Comparison of ENCODE assay signal across 8 cellular contexts in genomic region chr22:36467946-36468345, GRCh38. TPM values are rescaled to one million over a fixed set of nuclear protein-coding genes. Genes with fewer than 3 reads are reported as not detected.
DNase-seq lines count a peak whose midpoint lies in the region; ATAC-seq, FAIRE-seq and TF ChIP-seq lines count a peak whose summit lies in the region.

No MANE protein-coding gene starts in this region.

- H3K56ac ChIP-seq in H1 (replicated peaks; ENCODE audit: insufficient read length, low read depth, low read length) = no peak overlapping the region

- H3K4me1 ChIP-seq in RWPE2 (ENCODE audit: insufficient read depth, poor library complexity, severe bottlenecking) = peaks cover 72% of the 10 kb centered on the region
- H3K4me1 ChIP-seq in H1 (replicated peaks in 1 of 4; ENCODE audit: control insufficient read depth in 3 of 4, insufficient read depth in 4 of 4, low read length in 3 of 4) = peaks cover 0 to 2% (median 0%) of the 10 kb centered on the region in 4 experiments; a peak in 2 of 7 replicates
- peaks cover 66 to 77% (median 69%) of the 10 kb centered on the region in 3 donors for H3K4me1 ChIP-seq in skeletal muscle tissue (ENCODE audit: control insufficient read depth in 3 of 3, insufficient read depth in 3 of 3, low read length in 3 of 3)
- peaks cover 8% of the 10 kb centered on the region for H3K4me1 ChIP-seq in effector memory CD4-positive, alpha-beta T cell (ENCODE audit: control insufficient read depth, insufficient read depth, low read length, poor library complexity, severe bottlenecking)

- H3K23me2 ChIP-seq in H1 (ENCODE audit: low read depth, low read length) = no peaks in the 10 kb centered on the region

- no peak overlapping the region for H2BK20ac ChIP-seq in H1 (ENCODE audit: low read length)

- 87% methylated on average over 7 of the region's 7 CpGs; no CpG with 5 or more reads in 1 of the 2 experiments for WGBS in H1 (ENCODE audit: extremely low coverage in 1 of 2, insufficient coverage in 1 of 2, insufficient read length in 1 of 2, insufficient replicate concordance in 2 of 2, low coverage in 1 of 2, low lambda C conversion rate in 2 of 2, missing lambda C conversion rate in 1 of 2), 2 experiments

- no peak overlapping the region for H4K5ac ChIP-seq in H1 (ENCODE audit: insufficient read length, low read depth, low read length)

- H3K36me3 ChIP-seq in RWPE2 (ENCODE audit: low read depth) = peaks cover 15% of the 10 kb centered on the region
- H3K36me3 ChIP-seq in H1 (ENCODE audit: control insufficient read depth in 2 of 4, insufficient read depth in 4 of 4, low read length in 3 of 4) = 0 out of 8 replicates have a peak, but pooled peaks cover 0 to 3% (median 0%) of the 10 kb centered on the region in 4 experiments
- H3K36me3 ChIP-seq in skeletal muscle tissue (ENCODE audit: control insufficient read depth in 3 of 3, insufficient read depth in 3 of 3, low read length in 3 of 3) = peaks cover 18 to 22% (median 19%) of the 10 kb centered on the region in 3 donors
- H3K36me3 ChIP-seq in effector memory CD4-positive, alpha-beta T cell (ENCODE audit: control insufficient read depth, insufficient read depth, low read length) = peaks cover 22% of the 10 kb centered on the region

- H3K9ac ChIP-seq in H1 (replicated peaks in 1 of 4; ENCODE audit: extremely low read depth in 1 of 4, low read depth in 3 of 4, low read length in 3 of 4) (no peak overlapping the region), skeletal muscle tissue (ENCODE audit: low read depth in 1 of 3, low read length in 3 of 3) (peak overlapping the region; percentile 57 to 70 (median 66))

- H2AK5ac ChIP-seq in H1 (ENCODE audit: low read depth, low read length) = 0 out of 2 replicates have a peak overlapping the region, but pooled peaks have one; percentile 39

- H3K4ac ChIP-seq in H1 (replicated peaks; ENCODE audit: insufficient read length, low read depth, low read length) = no peak overlapping the region

- no peak for TF ChIP-seq EP300 in H1 (IDR thresholded peaks at IDR 0.05; ENCODE audit: borderline replicate concordance in 1 of 2, low read depth in 2 of 2, low read length in 2 of 2)

- H3K23ac ChIP-seq in H1 (ENCODE audit: insufficient read length) = no peak overlapping the region

- no peak overlapping the region for H2AFZ ChIP-seq in H1 (ENCODE audit: low read length)

- CTCF ChIA-PET in H1 (lab: Charles Lee; ENCODE audit: partially characterized antibody) = interaction anchor here (1.1 to 6.8 kb wide), 7 partner anchors 9 to 202 kb away, joined by 3 to 78 read pairs (median 5); no protein-coding TSS in a partner anchor

- H3K79me1 ChIP-seq in H1 (ENCODE audit: low read depth, low read length) = no peaks in the 10 kb centered on the region; the same call in 1 of the 2 replicates

- ATAC-seq in RWPE2 (ENCODE audit: low read depth) = peak; percentile 58
- no peak for ATAC-seq in left colon

- no peak overlapping the region for H4K8ac ChIP-seq in H1 (ENCODE audit: extremely low read depth, insufficient read depth, low read length)

- H3K27me3 ChIP-seq in RWPE2 (ENCODE audit: insufficient read depth, poor library complexity, severe bottlenecking) = no peaks in the 10 kb centered on the region
- H3K27me3 ChIP-seq in H1 (replicated peaks in 1 of 4; ENCODE audit: control insufficient read depth in 3 of 4, extremely low read depth in 1 of 4, insufficient read depth in 3 of 4, low read length in 3 of 4) = no peaks in the 10 kb centered on the region
- no peaks in the 10 kb centered on the region for H3K27me3 ChIP-seq in skeletal muscle tissue (ENCODE audit: control insufficient read depth in 3 of 3, insufficient read depth in 3 of 3, low read length in 3 of 3)
- no peaks in the 10 kb centered on the region for H3K27me3 ChIP-seq in effector memory CD4-positive, alpha-beta T cell (replicated peaks; ENCODE audit: control insufficient read depth, insufficient read depth, low read length, poor library complexity, severe bottlenecking)

- intact Hi-C loops in left colon (cut with DNase I, micrococcal nuclease) = loop anchor here in 1 of 2 donors (10.0 kb wide), 1 partner anchor 83 kb away; the partner anchor contains the start of gene MYH9

- peak overlapping the region; percentile 91 for H3K27ac ChIP-seq in RWPE2 (ENCODE audit: poor library complexity, severe bottlenecking)
- no peak overlapping the region for H3K27ac ChIP-seq in H1 (ENCODE audit: low read depth, low read length)
- peak overlapping the region; percentile 98 for H3K27ac ChIP-seq in skeletal muscle tissue (ENCODE audit: low read depth, low read length)
- H3K27ac ChIP-seq in effector memory CD4-positive, alpha-beta T cell (ENCODE audit: insufficient read depth, low read length, poor library complexity, severe bottlenecking) = no peak overlapping the region

- H4K91ac ChIP-seq in H1 (replicated peaks; ENCODE audit: insufficient read length, low read length) = no peak overlapping the region

- POLR2A ChIA-PET in H1 (lab: Charles Lee; ENCODE audit: partially characterized antibody) = interaction anchor here (0.9 to 2.8 kb wide), 4 partner anchors 9 to 139 kb away, joined by 3 to 12 read pairs (median 5); no protein-coding TSS in a partner anchor

- H2BK5ac ChIP-seq in H1 (ENCODE audit: low read depth, low read length) = peak overlapping the region; percentile 35; the same call in 1 of the 2 replicates

- H3K14ac ChIP-seq in H1 (ENCODE audit: insufficient read length) = no peak overlapping the region

- no peak overlapping the region for H2BK120ac ChIP-seq in H1 (replicated peaks; ENCODE audit: low read depth, low read length)

- TF ChIP-seq CTCF in RWPE2 (IDR thresholded peaks at IDR 0.05; ENCODE audit: poor library complexity, severe bottlenecking) (no peak), H1 (IDR thresholded peaks at IDR 0.05; ENCODE audit: control extremely low read depth in 1 of 3, insufficient read depth in 1 of 3, low read depth in 1 of 3, low read length in 3 of 3) (no peak)

- H3K9me3 ChIP-seq in RWPE2 (ENCODE audit: severe bottlenecking) (no peaks in the 10 kb centered on the region), H1 (ENCODE audit: insufficient read depth in 2 of 2, low read depth in 1 of 2, low read length in 1 of 2) (no peaks in the 10 kb centered on the region), skeletal muscle tissue (ENCODE audit: control insufficient read depth in 3 of 3, low read length in 3 of 3) (no peaks in the 10 kb centered on the region)
- no peaks in the 10 kb centered on the region for H3K9me3 ChIP-seq in effector memory CD4-positive, alpha-beta T cell (ENCODE audit: control insufficient read depth, low read length)

- H3K4me3 ChIP-seq in RWPE2 (ENCODE audit: severe bottlenecking) (no peak overlapping the region), H1 (ENCODE audit: extremely low read depth in 1 of 4, insufficient read depth in 2 of 4, low read depth in 3 of 4, low read length in 4 of 4) (no peak overlapping the region), skeletal muscle tissue (ENCODE audit: low read length in 3 of 3) (peak overlapping the region in 1 of 3 donors; percentile 34)
- H3K4me3 ChIP-seq in effector memory CD4-positive, alpha-beta T cell (ENCODE audit: insufficient read depth, low read depth, low read length, poor library complexity, severe bottlenecking) = no peak overlapping the region

- H3K4me2 ChIP-seq in H1 (ENCODE audit: insufficient read depth in 1 of 2, low read depth in 2 of 2, low read length in 2 of 2) = no peak overlapping the region

- H2BK15ac ChIP-seq in H1 (ENCODE audit: low read length) = no peak overlapping the region

- no peak overlapping the region for H3K18ac ChIP-seq in H1 (ENCODE audit: extremely low read depth, low read length)

- TF ChIP-seq RAD21 in H1 (IDR thresholded peaks at IDR 0.05 in 1 of 2, conservative IDR thresholded peaks at IDR 0.05 in 1 of 2; ENCODE audit: low read depth in 2 of 2, low read length in 2 of 2) = no peak

- FAIRE-seq in H1 (lab: Jason Lieb, UNC) = no peak

- H3K79me2 ChIP-seq in H1 (ENCODE audit: control insufficient read depth in 1 of 2, insufficient read depth in 2 of 2, low read length in 2 of 2) = no peaks in the 10 kb centered on the region

- H4K20me1 ChIP-seq in H1 (replicated peaks in 1 of 2; ENCODE audit: control insufficient read depth in 1 of 2, insufficient read depth in 2 of 2, low read length in 2 of 2) = no peaks in the 10 kb centered on the region

- no peak for TF ChIP-seq POLR2A in H1 (IDR thresholded peaks at IDR 0.05; ENCODE audit: control extremely low read depth in 1 of 2, low read depth in 2 of 2, low read length in 2 of 2)

- peak; percentile 95 for DNase-seq in H4 (ENCODE audit: low spot score)
- DNase-seq in RWPE2 (ENCODE audit: low spot score) = peak; percentile 91
- no peak for DNase-seq in H1 (ENCODE audit: low read depth in 1 of 2, low spot score in 2 of 2)
- DNase-seq in left colon = no peak
- DNase-seq in effector memory CD4-positive, alpha-beta T cell = no peak
- DNase-seq in DMS153 (lab: John Stamatoyannopoulos, UW) = no peak
- no peak for DNase-seq in NCI-H1694 treated with DMSO at 0.1 percent for 48 hours (lab: John Stamatoyannopoulos, UW)

- H2BK12ac ChIP-seq in H1 (ENCODE audit: low read depth, low read length) = no peak overlapping the region

TF ChIP-seq in H1, 55 proteins besides CTCF, POLR2A, EP300 and RAD21 (continues in another document):
- no peak for TF ChIP-seq SUZ12 (IDR thresholded peaks at IDR 0.05; ENCODE audit: low read length)

RNA-seq across cellular contexts. Expression of gene TXN2, which starts 13.5 kb away (rescaled TPM):
- 13.6 and 15.6 TPM in 2 replicates for total RNA-seq in H4 (2014; rRNA removed; shearing (Covaris generic))
- total RNA-seq in H1 (2021; fragmentation: NEBNext Ultra II Directional; extraction: Animal tissue kit (Norgen Biotek cat#: 25700)) = 47.5 and 53.8 TPM in 2 replicates
- polyA plus RNA-seq in H1 (2011; rRNA removed) = 116 and 124 TPM in 2 replicates
- 132 TPM for polyA plus RNA-seq in H1 (2011; cell fraction: cytosol; rRNA removed)
- polyA plus RNA-seq in H1 (2011; cell fraction: nucleus; rRNA removed) = 83.4 TPM
- polyA plus RNA-seq in H1 (2012, experiment 1 of 2) = 60.1 to 78.2 TPM (median 74.1 TPM) in 4 replicates
- polyA plus RNA-seq in H1 (2012, experiment 2 of 2) = 94.0 TPM
- 48.6 TPM for polyA plus RNA-seq in H1 (2013, experiment 1 of 2)
- polyA plus RNA-seq in H1 (2013, experiment 2 of 2) = 47.3 TPM
- 62.2 and 73.6 TPM in 2 replicates for polyA minus RNA-seq in H1 (2011; rRNA and poly(A)+ RNA removed)
- 39.3 TPM for polyA minus RNA-seq in H1 (2011; cell fraction: cytosol; rRNA and poly(A)+ RNA removed)
- polyA minus RNA-seq in H1 (2011; cell fraction: nucleus; rRNA and poly(A)+ RNA removed) = 25.2 TPM
- total RNA-seq in skeletal muscle tissue (19.3 TPM), left colon (100 to 1,000 TPM in 1 of 2 donors, 10 to 100 TPM in 1; 96.5 to 101 TPM)

RNA-seq across cellular contexts. Expression of gene FOXRED2, which starts 38.9 kb away (rescaled TPM):
- 17.8 and 21.6 TPM in 2 replicates for total RNA-seq in H4 (2014; rRNA removed; shearing (Covaris generic))
- 27.8 and 31.5 TPM in 2 replicates for total RNA-seq in H1 (2021; fragmentation: NEBNext Ultra II Directional; extraction: Animal tissue kit (Norgen Biotek cat#: 25700))
- 11.5 and 17.1 TPM in 2 replicates for polyA plus RNA-seq in H1 (2011; rRNA removed)
- polyA plus RNA-seq in H1 (2011; cell fraction: cytosol; rRNA removed) = 6.6 TPM
- polyA plus RNA-seq in H1 (2011; cell fraction: nucleus; rRNA removed) = 14.6 TPM
- polyA plus RNA-seq in H1 (2012, experiment 1 of 2) = 11.1 to 19.7 TPM (median 14.2 TPM) in 4 replicates
- polyA plus RNA-seq in H1 (2012, experiment 2 of 2) = 15.2 TPM
- 16.3 TPM for polyA plus RNA-seq in H1 (2013, experiment 1 of 2)
- 18.0 TPM for polyA plus RNA-seq in H1 (2013, experiment 2 of 2)
- 10.5 and 14.3 TPM in 2 replicates for polyA minus RNA-seq in H1 (2011; rRNA and poly(A)+ RNA removed)
- polyA minus RNA-seq in H1 (2011; cell fraction: cytosol; rRNA and poly(A)+ RNA removed) = 12.0 TPM
- polyA minus RNA-seq in H1 (2011; cell fraction: nucleus; rRNA and poly(A)+ RNA removed) = 13.3 TPM
- total RNA-seq in skeletal muscle tissue (14.6 TPM), left colon (1 to 10 TPM; 5.3 to 5.4 TPM)

Comparison
In these comparisons a context has a peak if more than half of its experiments do, and no peak if none do; other contexts are left out.
1. DNase-seq: peak in H4 (single experiment) and RWPE2 (single experiment); none in H1 (0 of 2), left colon (0 of 2), effector memory CD4-positive, alpha-beta T cell (0 of 3), DMS153 (single experiment) and NCI-H1694 treated with DMSO at 0.1 percent for 48 hours (single experiment).
2. H3K27ac ChIP-seq: peak in RWPE2 (single experiment) and skeletal muscle tissue (single experiment); none in H1 (single experiment) and effector memory CD4-positive, alpha-beta T cell (single experiment).
3. H3K9ac ChIP-seq: peak in skeletal muscle tissue (3 of 3); none in H1 (0 of 4).